17 cellular contexts compared by ENCODE assay signal in the genomic region with DNA sequence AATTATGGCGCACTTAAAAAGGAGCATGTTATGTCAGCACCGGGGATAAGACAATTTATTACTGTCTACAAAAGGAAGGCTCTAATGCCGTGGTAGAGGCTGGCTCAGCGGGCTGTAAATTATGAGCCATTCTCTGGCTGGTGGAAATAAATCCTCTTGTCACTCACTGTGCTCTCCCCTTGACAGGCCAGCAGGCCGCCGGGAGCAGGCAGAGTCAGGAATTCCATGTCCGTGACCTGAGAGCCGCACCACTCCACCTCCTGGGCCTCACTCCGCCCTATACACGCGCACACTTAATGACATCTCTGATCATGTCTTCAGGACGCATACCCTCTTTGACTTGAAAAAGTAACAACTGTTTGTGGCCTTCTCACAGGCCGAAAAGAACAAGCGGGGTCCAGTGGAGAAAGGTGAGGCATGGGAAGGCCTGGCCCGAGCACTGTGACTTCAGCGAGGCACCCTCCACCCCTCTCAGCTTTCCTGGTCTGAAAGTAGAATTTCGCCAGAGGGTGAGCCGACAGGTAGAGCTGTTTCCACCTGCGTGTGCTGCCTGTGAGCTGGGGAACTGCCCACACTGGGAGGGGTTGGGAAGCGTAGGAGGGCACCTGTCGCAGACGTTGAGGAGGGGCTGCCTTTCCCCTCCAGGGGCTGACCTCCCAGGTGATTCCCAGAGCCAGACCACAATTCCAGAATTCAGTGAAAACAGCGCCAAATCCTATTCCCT. TPM values are rescaled to one million over a fixed set of nuclear protein-coding genes. Genes with fewer than 3 reads are reported as not detected.
A peak's percentile ranks its signal among the peaks of the same experiment; 100 is the strongest.
DNase-seq lines count a peak whose midpoint lies in the region; ATAC-seq lines count a peak whose summit lies in the region.
"Had no signal": no experiment of that assay in that cellular context is flagged by ENCODE, and none has a peak within 500 bp of the region (broad histone marks: within the 10 kb centered on the region; RNA-seq: fewer than 3 reads in every experiment).

No MANE protein-coding gene starts in this region.

- no CpG with 5 or more reads among the region's 23 CpGs for WGBS in neuronal stem cell (ENCODE audit: extremely low coverage in 2 of 2, insufficient read length in 2 of 2, insufficient replicate concordance in 1 of 2), 2 donors

- no peak overlapping the region for H4K8ac ChIP-seq in neuronal stem cell (ENCODE audit: low read depth, low read length)

- H3K9ac ChIP-seq in neuronal stem cell (ENCODE audit: low read depth, low read length, poor library complexity), result no peak overlapping the region

- H2AK5ac ChIP-seq in neuronal stem cell (ENCODE audit: low read depth, low read length), result no peak overlapping the region

- H2BK120ac ChIP-seq in neuronal stem cell (ENCODE audit: low read depth, low read length), result no peak overlapping the region

- peak overlapping the region; percentile 25 for H3K14ac ChIP-seq in neuronal stem cell (ENCODE audit: low read length)

- DNase-seq in stimulated activated CD4-positive, alpha-beta T cell treated with anti-CD3 and anti-CD28 coated beads, Interleukin-4, amount 100 ng/mL, for 24 hours, result peak; percentile 1
- DNase-seq in stimulated activated CD4-positive, alpha-beta T cell treated with anti-CD3 and anti-CD28 coated beads, Interleukin-2, amount 100 ng/mL, for 24 hours, result no peak
- DNase-seq in ecto neural progenitor cell (ENCODE audit: low spot score) (peak; percentile 55), neuronal stem cell (ENCODE audit: low spot score) (no peak), NCI-H446 (lab: John Stamatoyannopoulos, UW) (no peak)
- no peak for DNase-seq in activated CD4-positive, alpha-beta T cell treated with anti-CD3 and anti-CD28 coated beads for 48 hours
- DNase-seq: COR-L47; effector memory CD4-positive, alpha-beta T cell; GDM1; NCI-H510A treated with DMSO at 0.1 percent for 48 hours; SIG-M5; SW 1271 had no signal

- H3K27me3 ChIP-seq in neuronal stem cell (ENCODE audit: control insufficient read depth in 3 of 3, insufficient read depth in 3 of 3, low read depth in 1 of 3, low read length in 3 of 3), result peaks cover 0 to 17% (median 0%) of the 10 kb centered on the region in 3 experiments
- H3K27me3 ChIP-seq: Peyer's patch, thyroid gland had no signal

- no peak overlapping the region for H2BK15ac ChIP-seq in neuronal stem cell (ENCODE audit: low read length)

- H2BK12ac ChIP-seq in neuronal stem cell (ENCODE audit: low read length), result no peak overlapping the region

- H3K9me3 ChIP-seq in neuronal stem cell (replicated peaks in 1 of 2; ENCODE audit: control insufficient read depth in 2 of 2, insufficient read depth in 1 of 2, low read depth in 1 of 2, low read length in 2 of 2), result no peaks in the 10 kb centered on the region
- H3K9me3 ChIP-seq: breast epithelium, Peyer's patch, prostate gland, thyroid gland had no signal

- H3K4me2 ChIP-seq in neuronal stem cell (ENCODE audit: insufficient read depth, low read length, poor library complexity, severe bottlenecking), result no peak overlapping the region

- no peaks in the 10 kb centered on the region for H3K79me1 ChIP-seq in neuronal stem cell (ENCODE audit: low read depth, low read length)

- ATAC-seq in HG03469 (IDR thresholded peaks at IDR 0.05; ENCODE audit: unreplicated experiment), result no peak

- H3K4ac ChIP-seq in neuronal stem cell (ENCODE audit: low read length), result no peak overlapping the region

- no peak overlapping the region for H4K91ac ChIP-seq in neuronal stem cell (ENCODE audit: low read depth, low read length, poor library complexity)

- H3K27ac ChIP-seq in neuronal stem cell (replicated peaks; ENCODE audit: low read length), result no peak overlapping the region
- H3K27ac ChIP-seq: breast epithelium, Peyer's patch, prostate gland, thyroid gland had no signal

- H2BK5ac ChIP-seq in neuronal stem cell (ENCODE audit: low read length), result peak overlapping the region; percentile 43

- H3K4me1 ChIP-seq in neuronal stem cell (ENCODE audit: control insufficient read depth in 2 of 2, insufficient read depth in 1 of 2, low read depth in 1 of 2, low read length in 2 of 2), result no peaks in the 10 kb centered on the region
- H3K4me1 ChIP-seq: breast epithelium, prostate gland, thyroid gland had no signal

- no peak overlapping the region for H3K4me3 ChIP-seq in neuronal stem cell (ENCODE audit: low read length in 2 of 2)
- H3K4me3 ChIP-seq: Peyer's patch, prostate gland, thyroid gland had no signal

- H2AFZ ChIP-seq in neuronal stem cell (ENCODE audit: low read length), result peak overlapping the region; percentile 24

- H3K23ac ChIP-seq in neuronal stem cell (ENCODE audit: low read depth, low read length, poor library complexity), result peak overlapping the region; percentile 23

- H3K18ac ChIP-seq in neuronal stem cell (ENCODE audit: low read length), result no peak overlapping the region

- no peaks in the 10 kb centered on the region for H3K36me3 ChIP-seq in neuronal stem cell (replicated peaks in 1 of 2; ENCODE audit: control insufficient read depth in 2 of 2, insufficient read depth in 2 of 2, low read length in 2 of 2)
- H3K36me3 ChIP-seq: breast epithelium, Peyer's patch, prostate gland, thyroid gland had no signal

RNA-seq across cellular contexts. Expression of gene PCSK6, which starts 13.2 kb away (rescaled TPM):
- polyA plus RNA-seq in neuronal stem cell (2013, experiment 1 of 2), result 2.0 TPM
- 1.8 TPM for polyA plus RNA-seq in neuronal stem cell (2013, experiment 2 of 2)

Comparison
In these comparisons a context has a peak if more than half of its experiments do, and no peak if none do; other contexts are left out.
1. DNase-seq: peak in stimulated activated CD4-positive, alpha-beta T cell treated with anti-CD3 and anti-CD28 coated beads, Interleukin-4, amount 100 ng/mL, for 24 hours (single experiment) and ecto neural progenitor cell (single experiment); none in stimulated activated CD4-positive, alpha-beta T cell treated with anti-CD3 and anti-CD28 coated beads, Interleukin-2, amount 100 ng/mL, for 24 hours (0 of 2), neuronal stem cell (single experiment), activated CD4-positive, alpha-beta T cell treated with anti-CD3 and anti-CD28 coated beads for 48 hours (single experiment) and NCI-H446 (0 of 2).